In genomic region chr6:132733814-132734213, GRCh38 we compare ENCODE assay signal across 18 cellular contexts. TPM values are rescaled to one million over a fixed set of nuclear protein-coding genes. Genes with fewer than 3 reads are reported as not detected.
"Had no signal": no experiment of that assay in that cellular context is flagged by ENCODE, and none has a peak within 500 bp of the region (broad histone marks: within the 10 kb centered on the region; RNA-seq: fewer than 3 reads in every experiment).

No MANE protein-coding gene starts in this region.

- H3K9me3 Mint-ChIP-seq: activated CD4-positive, alpha-beta memory T cell treated with anti-CD3 and anti-CD28 coated beads for 36 hours had no signal

- FAIRE-seq: endometrium, frontal cortex had no signal

- H3K36me3 Mint-ChIP-seq: activated CD4-positive, alpha-beta memory T cell treated with anti-CD3 and anti-CD28 coated beads for 36 hours had no signal

- H3K9me3 ChIP-seq: ascending aorta, tibial artery, uterus had no signal

- H3K27me3 Mint-ChIP-seq: activated T-cell treated with anti-CD3 and anti-CD28 coated beads, Interleukin-2, amount 50 U/mL, for 24 hours had no signal

- DNase-seq: activated CD4-positive, alpha-beta memory T cell treated with anti-CD3 and anti-CD28 coated beads for 36 hours; activated CD4-positive, alpha-beta T cell treated with anti-CD3 and anti-CD28 coated beads for 4 hours; activated naive CD4-positive, alpha-beta T cell treated with anti-CD3 and anti-CD28 coated beads for 36 hours; activated T-cell treated with anti-CD3 and anti-CD28 coated beads, Interleukin-2, amount 50 U/mL, for 24 hours; left ventricle myocardium superior; retina; stimulated activated CD4-positive, alpha-beta T cell treated with anti-CD3 and anti-CD28 coated beads, Interleukin-2, amount 100 ng/mL, for 24 hours; stimulated activated naive CD4-positive, alpha-beta T cell treated with Interleukin-2 at 50 U/mL for 16 hours; substantia nigra; SW 1271; tibial artery; uterus had no signal

- H3K4me3 ChIP-seq: ascending aorta, coronary artery, tibial artery, uterus had no signal

- H3K27ac Mint-ChIP-seq: activated CD4-positive, alpha-beta memory T cell treated with anti-CD3 and anti-CD28 coated beads for 36 hours; activated naive CD4-positive, alpha-beta T cell treated with anti-CD3 and anti-CD28 coated beads for 36 hours; activated T-cell treated with anti-CD3 and anti-CD28 coated beads, Interleukin-2, amount 50 U/mL, for 24 hours had no signal

- H3K4me3 Mint-ChIP-seq: activated CD4-positive, alpha-beta memory T cell treated with anti-CD3 and anti-CD28 coated beads for 36 hours; activated naive CD4-positive, alpha-beta T cell treated with anti-CD3 and anti-CD28 coated beads for 36 hours; activated T-cell treated with anti-CD3 and anti-CD28 coated beads, Interleukin-2, amount 50 U/mL, for 24 hours had no signal

- ATAC-seq: left ventricle myocardium superior had no signal

- H3K36me3 ChIP-seq: ascending aorta, tibial artery, uterus had no signal

- H3K27ac ChIP-seq: ascending aorta, coronary artery, tibial artery, uterus had no signal

- H3K27me3 ChIP-seq: ascending aorta, tibial artery, uterus had no signal

- H3K4me1 ChIP-seq: ascending aorta, uterus had no signal

RNA-seq across cellular contexts. Expression of gene VNN1, which starts 20.0 kb away (rescaled TPM):
- total RNA-seq: activated CD4-positive, alpha-beta memory T cell treated with anti-CD3 and anti-CD28 coated beads for 36 hours; activated naive CD4-positive, alpha-beta T cell treated with anti-CD3 and anti-CD28 coated beads for 36 hours; ascending aorta had no signal
- polyA plus RNA-seq: neural cell had no signal

RNA-seq across cellular contexts. Expression of gene VNN2, which starts 23.9 kb away (rescaled TPM):
- total RNA-seq: myocyte had no signal
- polyA plus RNA-seq: neural cell had no signal
